ENCODE assay signal across 8 cellular contexts in genomic region chr16:22375117-22375962, GRCh38. TPM values are rescaled to one million over a fixed set of nuclear protein-coding genes. Genes with fewer than 3 reads are reported as not detected.
DNase-seq lines count a peak whose midpoint lies in the region; ATAC-seq and TF ChIP-seq lines count a peak whose summit lies in the region.

No MANE protein-coding gene starts in this region.

- no TSS peak for BruUV-seq in mammary epithelial cell (replicated peaks; lab: Mats Ljungman, UMichigan)

- H3K27me3 ChIP-seq in MG63 (no peaks in the 10 kb centered on the region), mammary epithelial cell (ENCODE audit: insufficient read depth, low read length) (no peaks in the 10 kb centered on the region)

- intact Hi-C loops in CD14-positive monocyte (cut with micrococcal nuclease) (loop anchor here (10.0 kb wide), 2 partner anchors 51 to 181 kb away; no protein-coding TSS in a partner anchor), mammary epithelial cell (cut with micrococcal nuclease) (loop anchor here (1.0 to 2.0 kb wide), 2 partner anchors 21 to 54 kb away; no protein-coding TSS in a partner anchor), posterior vena cava (cut with DNase I) (no loop called here)

- peaks cover 33% of the 10 kb centered on the region for H3K36me3 ChIP-seq in MG63
- H3K36me3 ChIP-seq in mammary epithelial cell (ENCODE audit: insufficient read depth, low read length) = no peaks in the 10 kb centered on the region
- peaks cover 20% of the 10 kb centered on the region for H3K36me3 ChIP-seq in mesodermal cell (ENCODE audit: control insufficient read depth, insufficient read depth, low read length)

- H3K4me2 ChIP-seq in mammary epithelial cell (ENCODE audit: insufficient read depth, low read depth, low read length) = peak overlapping the region; percentile 91

- H3K9ac ChIP-seq in mammary epithelial cell (ENCODE audit: insufficient read depth, low read length) = peak overlapping the region; percentile 85

- in situ Hi-C loops in mammary epithelial cell (cut with MboI; ENCODE audit: low sequenced_read_pairs in 2 of 2) = no loop called here

- H3K4me1 ChIP-seq in mammary epithelial cell (ENCODE audit: insufficient read depth, low read length) = peaks cover 31% of the 10 kb centered on the region
- H3K4me1 ChIP-seq in mesodermal cell (ENCODE audit: control insufficient read depth, insufficient read depth, low read length, poor library complexity, severe bottlenecking) = peaks cover 14% of the 10 kb centered on the region

- no peak for TF ChIP-seq CTCF in CD14-positive monocyte (IDR thresholded peaks at IDR 0.05)
- no peak for TF ChIP-seq CTCF in mammary epithelial cell (conservative IDR thresholded peaks at IDR 0.05 in 1 of 2, IDR thresholded peaks at IDR 0.05 in 1 of 2; ENCODE audit: extremely low read depth in 1 of 2, insufficient read depth in 1 of 2, low read depth in 1 of 2, low read length in 2 of 2)

- H3K27me3 Mint-ChIP-seq in CD14-positive monocyte (ENCODE audit: low read depth in 3 of 3) = peaks cover 3 to 9% (median 3%) of the 10 kb centered on the region in 3 donors

- no peaks in the 10 kb centered on the region for H4K20me1 ChIP-seq in mammary epithelial cell (ENCODE audit: insufficient read depth, low read length)

- H3K79me2 ChIP-seq in mammary epithelial cell (ENCODE audit: insufficient read depth, low read length) = peaks cover 41% of the 10 kb centered on the region

- no peaks in the 10 kb centered on the region for H3K9me3 ChIP-seq in MG63
- no peaks in the 10 kb centered on the region for H3K9me3 ChIP-seq in mammary epithelial cell (replicated peaks; ENCODE audit: insufficient read depth, low read length)
- H3K9me3 ChIP-seq in mesodermal cell (ENCODE audit: control insufficient read depth, low read length) = no peaks in the 10 kb centered on the region

- H3K4me1 Mint-ChIP-seq in CD14-positive monocyte = peaks cover 40% of the 10 kb centered on the region

- peak overlapping the region; percentile 96 for H3K4me3 Mint-ChIP-seq in CD14-positive monocyte

- H3K27ac ChIP-seq in mammary epithelial cell (ENCODE audit: insufficient read depth, low read depth, low read length) (peak overlapping the region; percentile 89), mesodermal cell (ENCODE audit: low read depth, low read length, severe bottlenecking) (no peak overlapping the region)

- no peak for ATAC-seq in HG02763 (IDR thresholded peaks at IDR 0.05; ENCODE audit: unreplicated experiment)

- H2AFZ ChIP-seq in mammary epithelial cell (ENCODE audit: low read depth, low read length) = peak overlapping the region; percentile 96

- H3K36me3 Mint-ChIP-seq in CD14-positive monocyte = no peaks in the 10 kb centered on the region

- DNase-seq in CD14-positive monocyte (ENCODE audit: low spot score) = no peak
- no peak for DNase-seq in MG63
- no peak for DNase-seq in mammary epithelial cell
- DNase-seq in RKO (ENCODE audit: low spot score) = no peak
- no peak for DNase-seq in posterior vena cava (ENCODE audit: low spot score)
- DNase-seq in GF-D8 (lab: John Stamatoyannopoulos, UW) = no peak

- H3K27ac Mint-ChIP-seq in CD14-positive monocyte = peak overlapping the region in 4 of 7 donors; percentile 5 to 84 (median 78)

- CTCF ChIA-PET in mammary epithelial cell (lab: Charles Lee; ENCODE audit: low non-redundant PET) = interaction anchor here (0.6 kb wide), 1 partner anchor 1459 kb away, joined by 14 read pairs; no protein-coding TSS in a partner anchor

- dilution Hi-C loops in mammary epithelial cell (cut with HindIII; ENCODE audit: low sequenced_read_pairs) = loop anchor here (5.0 to 10.0 kb wide), 2 partner anchors 48 to 289 kb away; no protein-coding TSS in a partner anchor

- WGBS in mammary epithelial cell (ENCODE audit: low coverage, missing lambda C conversion rate) = 28% methylated on average over 22 of the region's 28 CpGs
- 6 to 20% methylated on average over 17 to 20 of the region's 28 CpGs for WGBS in mesodermal cell (ENCODE audit: insufficient coverage in 2 of 2), 2 experiments

- H3K4me3 ChIP-seq in MG63 (peak overlapping the region; percentile 74), mammary epithelial cell (replicated peaks in 1 of 3; ENCODE audit: insufficient read depth in 1 of 3, low read depth in 2 of 3, low read length in 3 of 3) (peak overlapping the region; percentile 72 to 91 (median 84)), mesodermal cell (ENCODE audit: extremely low read depth, insufficient read depth, low read length, poor library complexity, severe bottlenecking) (peak overlapping the region; percentile 95)

- H3K9me3 Mint-ChIP-seq in CD14-positive monocyte = no peaks in the 10 kb centered on the region

RNA-seq across cellular contexts. Expression of gene CDR2, which starts 0.9 kb away (rescaled TPM):
- polyA plus RNA-seq in CD14-positive monocyte = 1 to 10 TPM; 2.5 to 4.8 TPM
- total RNA-seq in MG63 (2014; rRNA removed; shearing (Covaris generic); ENCODE audit: low replicate concordance) = 41.9 and 63.4 TPM in 2 replicates
- total RNA-seq in mammary epithelial cell = 10 to 100 TPM; 31.3 to 32.3 TPM
- polyA plus RNA-seq in mammary epithelial cell = 27.2 TPM
- polyA minus RNA-seq in mammary epithelial cell = 14.1 TPM
- 37.6 TPM for polyA plus RNA-seq in mesodermal cell (2013, experiment 1 of 2)
- 36.7 TPM for polyA plus RNA-seq in mesodermal cell (2013, experiment 2 of 2)
- 10 to 100 TPM; 28.9 to 40.0 TPM for total RNA-seq in posterior vena cava

Comparison
In these comparisons a context has a peak if more than half of its experiments do, and no peak if none do; other contexts are left out.
1. intact Hi-C loops: an anchor here in CD14-positive monocyte (10.0 kb wide) and mammary epithelial cell (1.0 to 2.0 kb wide); none called in posterior vena cava.